In the genomic region with DNA sequence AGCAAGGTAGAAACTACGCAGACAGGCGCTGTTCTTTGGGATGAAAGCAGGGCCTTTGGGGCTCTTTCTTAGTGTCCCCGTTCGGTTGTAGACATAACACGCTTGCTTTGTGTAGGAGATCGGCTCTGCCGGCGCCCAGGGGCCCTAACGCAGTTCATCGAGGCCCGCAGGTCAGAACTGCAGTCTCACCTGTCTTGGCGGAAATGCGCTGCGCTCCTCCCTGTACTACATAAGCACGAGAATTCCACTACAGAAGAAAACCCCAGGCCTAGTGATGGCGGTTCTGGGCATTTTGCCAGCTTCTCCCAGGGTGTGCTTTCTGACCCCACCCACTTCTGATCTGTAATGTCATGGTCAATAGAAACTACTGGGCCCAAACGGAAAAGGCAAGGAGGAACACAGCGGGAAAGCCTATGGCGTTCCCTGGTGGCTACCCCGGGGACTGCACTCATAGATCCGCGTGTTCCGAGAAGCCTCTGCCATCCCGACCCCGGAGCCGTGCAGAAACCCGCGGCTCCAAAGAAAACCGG, we compare ENCODE assay signal across 8 cellular contexts. TPM values are rescaled to one million over a fixed set of nuclear protein-coding genes. Genes with fewer than 3 reads are reported as not detected.
A peak's percentile ranks its signal among the peaks of the same experiment; 100 is the strongest.
DNase-seq lines count a peak whose midpoint lies in the region; ATAC-seq and TF ChIP-seq lines count a peak whose summit lies in the region.
"Not testable (repeated sequence)": the region's sequence is repeated elsewhere in the genome, so short reads cannot be mapped to it uniquely, and the experiment has no call there.

No MANE protein-coding gene starts in this region.

- not testable (repeated sequence) for TF ChIP-seq CTCF in OCI-LY3 (IDR thresholded peaks at IDR 0.05; ENCODE audit: low read depth, low read length)
- peak; percentile 15 for TF ChIP-seq CTCF in natural killer cell (IDR thresholded peaks at IDR 0.05)
- TF ChIP-seq CTCF in thoracic aorta (IDR thresholded peaks at IDR 0.05) = peak; percentile 22

- H2AFZ ChIP-seq in OCI-LY3 (ENCODE audit: low read depth, low read length) = not testable (repeated sequence)

- not testable (repeated sequence) for H3K27me3 ChIP-seq in OCI-LY3 (ENCODE audit: low read depth, low read length); thoracic aorta (replicated peaks; ENCODE audit: insufficient read depth)

- H3K4me3 Mint-ChIP-seq in activated CD8-positive, alpha-beta T cell treated with anti-CD3 and anti-CD28 coated beads, Interleukin-2, amount 10 ng/mL, durations not matched to agents 7 days and 5 days; natural killer cell: not testable (repeated sequence)

- H3K36me3 ChIP-seq in OCI-LY3 (replicated peaks; ENCODE audit: low read depth, low read length); thoracic aorta: not testable (repeated sequence)

- not testable (repeated sequence) for H3K9ac ChIP-seq in OCI-LY3 (ENCODE audit: low read length)

- H3K9me3 Mint-ChIP-seq in activated CD8-positive, alpha-beta T cell treated with anti-CD3 and anti-CD28 coated beads, Interleukin-2, amount 10 ng/mL, durations not matched to agents 7 days and 5 days (ENCODE audit: insufficient read depth); natural killer cell: not testable (repeated sequence)

- CTCF ChIA-PET in activated CD8-positive, alpha-beta T cell treated with anti-CD3 and anti-CD28 coated beads, Interleukin-2, amount 10 ng/mL, durations not matched to agents 7 days and 5 days (lab: Charles Lee) = not testable (repeated sequence)

- ATAC-seq in activated CD8-positive, alpha-beta T cell treated with anti-CD3 and anti-CD28 coated beads, Interleukin-2, amount 10 ng/mL, durations not matched to agents 7 days and 5 days; natural killer cell; thoracic aorta (ENCODE audit: insufficient number of reproducible peaks, low FRiP score, low read depth): not testable (repeated sequence)

- H3K27ac Mint-ChIP-seq in activated CD8-positive, alpha-beta T cell treated with anti-CD3 and anti-CD28 coated beads, Interleukin-2, amount 10 ng/mL, durations not matched to agents 7 days and 5 days; natural killer cell: not testable (repeated sequence)

- not testable (repeated sequence) for H3K4me1 Mint-ChIP-seq in activated CD8-positive, alpha-beta T cell treated with anti-CD3 and anti-CD28 coated beads, Interleukin-2, amount 10 ng/mL, durations not matched to agents 7 days and 5 days (ENCODE audit: low read depth); natural killer cell

- peak; percentile 66 for DNase-seq in EL
- peak; percentile 25 for DNase-seq in NCI-H1105 (lab: John Stamatoyannopoulos, UW)
- peak; percentile 35 for DNase-seq in activated CD8-positive, alpha-beta T cell treated with anti-CD3 and anti-CD28 coated beads, Interleukin-2, amount 10 ng/mL, durations not matched to agents 7 days and 5 days
- peak; percentile 63 for DNase-seq in central memory CD4-positive, alpha-beta T cell
- peak; percentile 57 for DNase-seq in glomerular visceral epithelial cell (ENCODE audit: extremely low spot score)
- not testable (repeated sequence) for DNase-seq in natural killer cell
- DNase-seq in thoracic aorta (ENCODE audit: low spot score) = peak; percentile 2

- not testable (repeated sequence) for H3K27ac ChIP-seq in OCI-LY3 (ENCODE audit: low read length); thoracic aorta

- H3K4me2 ChIP-seq in OCI-LY3 (ENCODE audit: low read length) = peak overlapping the region; percentile 24; the same call in 1 of the 2 replicates

- H3K9me3 ChIP-seq in OCI-LY3 (ENCODE audit: insufficient read depth, low read length); thoracic aorta: not testable (repeated sequence)

- POLR2A ChIA-PET in activated CD8-positive, alpha-beta T cell treated with anti-CD3 and anti-CD28 coated beads, Interleukin-2, amount 10 ng/mL, durations not matched to agents 7 days and 5 days (lab: Charles Lee) = not testable (repeated sequence)

- not testable (repeated sequence) for H4K20me1 ChIP-seq in OCI-LY3 (ENCODE audit: insufficient read depth, low read length)

- not testable (repeated sequence) for H3K4me3 ChIP-seq in OCI-LY3 (ENCODE audit: low read length); thoracic aorta

- H3K4me1 ChIP-seq in OCI-LY3 (ENCODE audit: low read length); thoracic aorta (ENCODE audit: control insufficient read depth in 1 of 2, low read depth in 2 of 2): not testable (repeated sequence)

- not testable (repeated sequence) for H3K79me2 ChIP-seq in OCI-LY3 (ENCODE audit: low read length)

- H3K27me3 Mint-ChIP-seq in activated CD8-positive, alpha-beta T cell treated with anti-CD3 and anti-CD28 coated beads, Interleukin-2, amount 10 ng/mL, durations not matched to agents 7 days and 5 days (ENCODE audit: low read depth); natural killer cell (ENCODE audit: low read depth in 2 of 2): not testable (repeated sequence)

- intact Hi-C loops in natural killer cell (cut with micrococcal nuclease) = not testable (repeated sequence)

- H3K36me3 Mint-ChIP-seq in activated CD8-positive, alpha-beta T cell treated with anti-CD3 and anti-CD28 coated beads, Interleukin-2, amount 10 ng/mL, durations not matched to agents 7 days and 5 days (ENCODE audit: low read depth); natural killer cell: not testable (repeated sequence)

RNA-seq across cellular contexts. Expression of gene NBPF8, which starts 26.2 kb away (rescaled TPM):
- 10 to 100 TPM; 29.0 to 29.6 TPM for total RNA-seq in activated CD8-positive, alpha-beta T cell treated with anti-CD3 and anti-CD28 coated beads, Interleukin-2, amount 10 ng/mL, durations not matched to agents 7 days and 5 days
- 10 to 100 TPM in 1 of 3 donors, 1 to 10 TPM in 2; 5.1 to 31.6 (median 8.5) TPM for total RNA-seq in natural killer cell
- total RNA-seq in thoracic aorta = 10 to 100 TPM; 12.5 to 22.7 TPM
